Comparison of ENCODE assay signal across 8 cellular contexts in genomic region chr19:18428837-18429674, GRCh38. TPM values are rescaled to one million over a fixed set of nuclear protein-coding genes. Genes with fewer than 3 reads are reported as not detected.
DNase-seq lines count a peak whose midpoint lies in the region; ATAC-seq and TF ChIP-seq lines count a peak whose summit lies in the region.

No MANE protein-coding gene starts in this region.

- no peaks in the 10 kb centered on the region for H3K9me2 ChIP-seq in PC-9 (ENCODE audit: insufficient read depth)

- H3K27me3 ChIP-seq in GM06990 (replicated peaks; ENCODE audit: control insufficient read depth, insufficient read depth, low read length) (no peaks in the 10 kb centered on the region), PC-9 (ENCODE audit: insufficient read depth, low read depth) (no peaks in the 10 kb centered on the region)

- WGBS in mesodermal cell (ENCODE audit: insufficient coverage in 2 of 2), 2 experiments = 1% methylated on average over 47 to 60 of the region's 76 CpGs

- H3F3A ChIP-seq in PC-9 (ENCODE audit: insufficient read depth, low read depth) = peaks cover 8% of the 10 kb centered on the region; the same call in 1 of the 2 replicates

- H3K4me3 ChIP-seq in GM06990 (replicated peaks; ENCODE audit: low read depth, low read length) = peak overlapping the region; percentile 56
- peak overlapping the region; percentile 35 for H3K4me3 ChIP-seq in mesodermal cell (ENCODE audit: extremely low read depth, insufficient read depth, low read length, poor library complexity, severe bottlenecking)
- no peak overlapping the region for H3K4me3 ChIP-seq in PC-9

- H4K20me1 ChIP-seq in PC-9 (ENCODE audit: insufficient read depth) = peaks cover 24% of the 10 kb centered on the region; the same call in 1 of the 2 replicates

- peaks cover 56% of the 10 kb centered on the region for H3K36me3 Mint-ChIP-seq in effector memory CD8-positive, alpha-beta T cell (ENCODE audit: insufficient read depth)

- H3K27ac ChIP-seq in mesodermal cell (ENCODE audit: low read depth, low read length, severe bottlenecking) = peak overlapping the region; percentile 93
- H3K27ac ChIP-seq in PC-9 = no peak overlapping the region

- H3K27me3 Mint-ChIP-seq in effector memory CD8-positive, alpha-beta T cell = no peaks in the 10 kb centered on the region

- BruUV-seq in PC-9 (replicated peaks; lab: Mats Ljungman, UMichigan) = no TSS peak

- POLR2A ChIA-PET in PC-9 (lab: Charles Lee; ENCODE audit: unreplicated experiment) = no interaction called here

- TF ChIP-seq CTCF in GM06990 (IDR thresholded peaks at IDR 0.05; ENCODE audit: insufficient read depth, low read length, poor library complexity, severe bottlenecking) = peak; percentile 4
- no peak for TF ChIP-seq CTCF in PC-9 (conservative IDR thresholded peaks at IDR 0.05)

- H3K9me3 Mint-ChIP-seq in effector memory CD8-positive, alpha-beta T cell = no peaks in the 10 kb centered on the region

- peak overlapping the region; percentile 92 to 95 for H3K27ac Mint-ChIP-seq in effector memory CD8-positive, alpha-beta T cell

- H3K36me3 ChIP-seq in GM06990 (ENCODE audit: control insufficient read depth, insufficient read depth, low read length) = peaks cover 2% of the 10 kb centered on the region; the same call in 1 of the 2 replicates
- H3K36me3 ChIP-seq in mesodermal cell (ENCODE audit: control insufficient read depth, insufficient read depth, low read length) = peaks cover 6% of the 10 kb centered on the region
- no peaks in the 10 kb centered on the region for H3K36me3 ChIP-seq in PC-9 (ENCODE audit: low read depth)

- peak overlapping the region; percentile 73 for H3K4me3 Mint-ChIP-seq in effector memory CD8-positive, alpha-beta T cell

- H3K79me2 ChIP-seq in PC-9 (ENCODE audit: low read depth) = 0 out of 2 replicates have a peak, but pooled peaks cover 2% of the 10 kb centered on the region

- intact Hi-C loops in PC-9 (cut with micrococcal nuclease; ENCODE audit: unreplicated experiment) = no loop called here

- H3K9me3 ChIP-seq in mesodermal cell (ENCODE audit: control insufficient read depth, low read length) (no peaks in the 10 kb centered on the region), PC-9 (ENCODE audit: insufficient read depth, low read depth) (no peaks in the 10 kb centered on the region)

- CTCF ChIA-PET in PC-9 (lab: Charles Lee) = no interaction called here

- peaks cover 26 to 33% of the 10 kb centered on the region in 2 donors for H3K4me1 Mint-ChIP-seq in effector memory CD8-positive, alpha-beta T cell (ENCODE audit: low read depth in 2 of 2)

- H3K4me1 ChIP-seq in mesodermal cell (ENCODE audit: control insufficient read depth, insufficient read depth, low read length, poor library complexity, severe bottlenecking) (peaks cover 36% of the 10 kb centered on the region), PC-9 (replicated peaks; ENCODE audit: insufficient read depth) (no peaks in the 10 kb centered on the region)

- no peak overlapping the region for H3K4me2 ChIP-seq in PC-9

- DNase-seq in GM06990 (ENCODE audit: extremely low read depth, insufficient read length) (peak; percentile 89), NCI-H2196 treated with DMSO at 0.1 percent for 48 hours (lab: John Stamatoyannopoulos, UW; ENCODE audit: unreplicated experiment) (peak; percentile 76), PC-9 (no peak)
- DNase-seq in activated CD8-positive, alpha-beta memory T cell treated with anti-CD3 and anti-CD28 coated beads for 24 hours = peak; percentile 87
- peak; percentile 91 to 95 (median 94) for DNase-seq in effector memory CD8-positive, alpha-beta T cell
- peak; percentile 70 for DNase-seq in stimulated activated CD8-positive, alpha-beta memory T cell treated with anti-CD3 and anti-CD28 coated beads, Interleukin-7, amount 100 ng/mL, for 1 hour (ENCODE audit: low read depth in 2 of 2)

- peak; percentile 70 for ATAC-seq in HG02678 (IDR thresholded peaks at IDR 0.05; ENCODE audit: unreplicated experiment)
- ATAC-seq in effector memory CD8-positive, alpha-beta T cell (replicated peaks) = peak; percentile 83

- H2AFZ ChIP-seq in PC-9 = no peak overlapping the region

RNA-seq across cellular contexts. Expression of gene ISYNA1, which starts 8.9 kb away (rescaled TPM):
- 302 TPM for polyA plus RNA-seq in mesodermal cell (2013, experiment 1 of 2)
- 255 TPM for polyA plus RNA-seq in mesodermal cell (2013, experiment 2 of 2)
- 129 and 142 TPM in 2 replicates for total RNA-seq in PC-9 (2021)

RNA-seq across cellular contexts. Expression of gene SSBP4, which starts 9.9 kb away (rescaled TPM):
- 89.4 TPM for polyA plus RNA-seq in mesodermal cell (2013, experiment 1 of 2)
- 70.1 TPM for polyA plus RNA-seq in mesodermal cell (2013, experiment 2 of 2)
- total RNA-seq in PC-9 (2021) = 56.6 and 65.2 TPM in 2 replicates

RNA-seq across cellular contexts. Expression of gene LRRC25, which starts 31.6 kb away (rescaled TPM):
- polyA plus RNA-seq in mesodermal cell (2013, experiment 1 of 2) = not detected
- polyA plus RNA-seq in mesodermal cell (2013, experiment 2 of 2) = not detected
- total RNA-seq in PC-9 (2021) = not detected in 2 replicates

RNA-seq across cellular contexts. Expression of gene GDF15, which starts 43.1 kb away (rescaled TPM):
- polyA plus RNA-seq in mesodermal cell (2013, experiment 1 of 2) = 38.5 TPM
- 29.4 TPM for polyA plus RNA-seq in mesodermal cell (2013, experiment 2 of 2)
- 15.1 and 17.2 TPM in 2 replicates for total RNA-seq in PC-9 (2021)

Comparison
In these comparisons a context has a peak if more than half of its experiments do, and no peak if none do; other contexts are left out.
1. DNase-seq: peak in GM06990 (single experiment), NCI-H2196 treated with DMSO at 0.1 percent for 48 hours (single experiment), activated CD8-positive, alpha-beta memory T cell treated with anti-CD3 and anti-CD28 coated beads for 24 hours (single experiment), effector memory CD8-positive, alpha-beta T cell (3 of 3) and stimulated activated CD8-positive, alpha-beta memory T cell treated with anti-CD3 and anti-CD28 coated beads, Interleukin-7, amount 100 ng/mL, for 1 hour (2 of 2); none in PC-9 (0 of 2).